31 cellular contexts compared by ENCODE assay signal in the genomic region with DNA sequence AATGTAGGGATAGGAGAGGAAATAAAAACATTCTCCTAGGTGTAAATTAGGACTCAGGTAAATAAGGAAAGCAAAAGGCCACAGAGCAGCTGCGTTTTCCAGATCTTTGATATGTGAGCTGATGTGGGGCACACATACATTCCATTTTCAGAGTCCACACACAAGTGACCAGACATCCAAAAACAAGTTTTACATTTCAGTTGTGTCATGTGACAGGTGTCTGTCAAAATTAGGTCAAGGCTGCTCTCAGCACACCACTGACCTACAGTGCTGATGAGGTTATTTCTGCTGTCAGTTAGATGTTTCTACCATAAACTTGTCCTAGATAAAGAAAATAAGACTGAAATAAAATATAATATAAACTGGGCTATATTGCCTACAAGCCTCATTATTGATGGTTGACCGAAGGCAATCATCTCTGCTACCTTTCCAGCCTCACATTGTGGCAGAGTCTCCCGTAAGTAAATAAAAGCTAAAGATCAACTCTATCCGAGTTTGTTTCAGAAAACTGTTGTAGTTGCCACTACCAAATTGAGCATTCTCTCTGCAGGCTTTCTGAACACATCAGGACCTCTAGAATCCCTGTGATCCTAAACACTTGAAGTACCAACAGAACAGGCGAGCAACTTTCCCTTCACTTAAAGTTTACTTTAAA. TPM values are rescaled to one million over a fixed set of nuclear protein-coding genes. Genes with fewer than 3 reads are reported as not detected.
"Had no signal": no experiment of that assay in that cellular context is flagged by ENCODE, and none has a peak within 500 bp of the region (broad histone marks: within the 10 kb centered on the region; RNA-seq: fewer than 3 reads in every experiment).

No MANE protein-coding gene starts in this region.

- H3K27ac ChIP-seq: adrenal gland, body of pancreas, colonic mucosa, epithelial cell of prostate, esophagus squamous epithelium, WERI-Rb-1 had no signal

- H3K9me3 ChIP-seq: adrenal gland, body of pancreas, colonic mucosa, esophagus squamous epithelium had no signal

- H3K4me3 ChIP-seq: adrenal gland, body of pancreas, colonic mucosa, esophagus squamous epithelium had no signal

- H3K27me3 ChIP-seq: adrenal gland, colonic mucosa, esophagus squamous epithelium had no signal

- H3K36me3 ChIP-seq: adrenal gland, colonic mucosa, esophagus squamous epithelium, WERI-Rb-1 had no signal

- FAIRE-seq: endometrium, endothelial cell of umbilical vein had no signal

- DNase-seq: activated B cell treated with CpG ODN at 0.5 μM for 24 hours; activated CD4-positive, alpha-beta T cell treated with anti-CD3 and anti-CD28 coated beads for 48 hours; activated CD4-positive, alpha-beta T cell treated with anti-CD3 and anti-CD28 coated beads, Interleukin-2, amount 50 U/mL, for 1 hour; activated CD4-positive, alpha-beta T cell treated with anti-CD3 and anti-CD28 coated beads, Interleukin-2, amount 50 U/mL, for 48 hours; activated CD8-positive, alpha-beta memory T cell treated with anti-CD3 and anti-CD28 coated beads for 24 hours; activated CD8-positive, alpha-beta T cell treated with anti-CD3 and anti-CD28 coated beads for 36 hours; activated effector memory CD4-positive, alpha-beta T cell treated with Interleukin-2 at 50 U/mL for 16 hours; activated gamma-delta T cell treated with Interleukin-2 at 50 U/mL for 16 hours; activated naive CD4-positive, alpha-beta T cell treated with anti-CD3 and anti-CD28 coated beads for 36 hours; activated naive CD8-positive, alpha-beta T cell treated with anti-CD3 and anti-CD28 coated beads for 36 hours; activated naive CD8-positive, alpha-beta T cell treated with anti-CD3 and anti-CD28 coated beads, Interleukin-2, amount 50 U/mL, for 24 hours; activated T-cell treated with anti-CD3 and anti-CD28 coated beads, Interleukin-2, amount 50 U/mL, for 4 hours; adrenal gland; amygdala; aorta; body of pancreas; caudate nucleus; colonic mucosa; effector CD8-positive, alpha-beta T cell; esophagus squamous epithelium; foreskin melanocyte; head of caudate nucleus; T-helper 1 cell; T-helper 17 cell; T1000; WERI-Rb-1 had no signal

- ATAC-seq: activated CD4-positive, CD25-positive, alpha-beta regulatory T cell treated with anti-CD3 and anti-CD28 coated beads, Interleukin-2, amount 50 U/mL, for 24 hours; activated CD8-positive, alpha-beta T cell treated with anti-CD3 and anti-CD28 coated beads for 36 hours; activated naive CD8-positive, alpha-beta T cell treated with anti-CD3 and anti-CD28 coated beads, Interleukin-2, amount 50 U/mL, for 24 hours; activated T-cell treated with anti-CD3 and anti-CD28 coated beads, Interleukin-2, amount 50 U/mL, for 4 hours; activated T-helper 17 cell treated with anti-CD3 and anti-CD28 coated beads, Interleukin-2, amount 50 U/mL, for 72 hours; body of pancreas; T-helper 17 cell had no signal

- H3K4me1 ChIP-seq: adrenal gland, body of pancreas, colonic mucosa had no signal

RNA-seq across cellular contexts. Expression of a gene that starts 7.9 kb away (rescaled TPM):
- total RNA-seq: activated T-helper 17 cell treated with anti-CD3 and anti-CD28 coated beads, Interleukin-2, amount 50 U/mL, for 72 hours had no signal
